In genomic region chr9:91913986-91914385, GRCh38 we compare ENCODE assay signal across 33 cellular contexts. TPM values are rescaled to one million over a fixed set of nuclear protein-coding genes. Genes with fewer than 3 reads are reported as not detected.
"Had no signal": no experiment of that assay in that cellular context is flagged by ENCODE, and none has a peak within 500 bp of the region (broad histone marks: within the 10 kb centered on the region; RNA-seq: fewer than 3 reads in every experiment).

No MANE protein-coding gene starts in this region.

- H3K4me3 Mint-ChIP-seq: activated CD4-positive, alpha-beta memory T cell treated with anti-CD3 and anti-CD28 coated beads, Interleukin-2, amount 10 ng/mL, durations not matched to agents 7 days and 5 days; activated naive CD4-positive, alpha-beta T cell treated with anti-CD3 and anti-CD28 coated beads for 36 hours; activated T-cell treated with anti-CD3 and anti-CD28 coated beads, Interleukin-2, amount 50 U/mL, for 24 hours; activated T-helper 1 cell treated with anti-CD3 and anti-CD28 coated beads, Interleukin-12 subunit alpha, Interleukin-12 subunit beta, Interleukin-2, Interleukin-4 antibody, amounts not matched to agents 30 ng/mL and 10 ng/mL and 1 ng/mL, durations not matched to agents 14 hours and 24 hours and 36 hours; T-cell; T-helper 17 cell had no signal

- H3K4me2 ChIP-seq: KMS-11 had no signal

- H3K4me1 ChIP-seq: body of pancreas, breast epithelium had no signal

- DNase-seq: activated CD4-positive, alpha-beta memory T cell treated with anti-CD3 and anti-CD28 coated beads, Interleukin-2, amount 10 ng/mL, durations not matched to agents 7 days and 5 days; activated CD4-positive, alpha-beta T cell treated with anti-CD3 and anti-CD28 coated beads for 1 hour; activated CD4-positive, alpha-beta T cell treated with anti-CD3 and anti-CD28 coated beads for 48 hours; activated CD4-positive, CD25-positive, alpha-beta regulatory T cell; activated gamma-delta T cell treated with Interleukin-2 at 50 U/mL for 16 hours; activated naive CD4-positive, alpha-beta T cell treated with anti-CD3 and anti-CD28 coated beads for 36 hours; activated T-cell treated with anti-CD3 and anti-CD28 coated beads, Interleukin-2, amount 50 U/mL, for 24 hours; adrenal gland; body of pancreas; MM.1S; MV-4-11; NCI-H1092; NCI-H1436 treated with DMSO at 0.1 percent for 48 hours; NCI-H1694 treated with DMSO at 0.1 percent for 48 hours; NCI-H2029; NCI-H345; NCI-H526; NCI-H748 treated with DMSO at 0.1 percent for 48 hours; NK-92 treated with Interleukin-12 subunit alpha and Interleukin-12 subunit beta, amount 100 ng/mL, for 24 hours; PC-3; RPMI8226; SHP77 treated with DMSO at 0.1 percent for 48 hours; T-cell; T-helper 17 cell; T-helper 9 cell; WERI-Rb-1 had no signal

- H3K27ac Mint-ChIP-seq: activated CD4-positive, alpha-beta memory T cell treated with anti-CD3 and anti-CD28 coated beads, Interleukin-2, amount 10 ng/mL, durations not matched to agents 7 days and 5 days; activated naive CD4-positive, alpha-beta T cell treated with anti-CD3 and anti-CD28 coated beads for 36 hours; activated naive CD4-positive, alpha-beta T cell treated with anti-CD3 and anti-CD28 coated beads, Interleukin-2, amount 50 U/mL, for 72 hours; activated T-cell treated with anti-CD3 and anti-CD28 coated beads, Interleukin-2, amount 50 U/mL, for 24 hours; activated T-helper 1 cell treated with anti-CD3 and anti-CD28 coated beads, Interleukin-12 subunit alpha, Interleukin-12 subunit beta, Interleukin-2, Interleukin-4 antibody, amounts not matched to agents 30 ng/mL and 10 ng/mL and 1 ng/mL, durations not matched to agents 14 hours and 24 hours and 36 hours; T-cell; T-helper 17 cell had no signal

- H3K27me3 ChIP-seq: adrenal gland, body of pancreas, breast epithelium, Peyer's patch had no signal

- H3K9me3 ChIP-seq: adrenal gland, body of pancreas, breast epithelium, Peyer's patch had no signal

- H3K4me3 ChIP-seq: adrenal gland, body of pancreas, breast epithelium, Peyer's patch had no signal

- H3K4me1 Mint-ChIP-seq: T-cell, T-helper 17 cell had no signal

- H3K36me3 ChIP-seq: adrenal gland, breast epithelium, Peyer's patch, WERI-Rb-1 had no signal

- H3K9ac ChIP-seq: KMS-11 had no signal

- ATAC-seq: activated naive CD4-positive, alpha-beta T cell treated with anti-CD3 and anti-CD28 coated beads, Interleukin-2, amount 50 U/mL, for 72 hours; body of pancreas; PC-3; SK-N-SH treated with all-trans-retinoic acid at 6 μM for 48 hours; T-cell; T-helper 17 cell had no signal

- H3K36me3 Mint-ChIP-seq: activated naive CD4-positive, alpha-beta T cell treated with anti-CD3 and anti-CD28 coated beads, Interleukin-2, amount 50 U/mL, for 72 hours; T-cell had no signal

- H3K9me3 Mint-ChIP-seq: activated CD4-positive, alpha-beta memory T cell treated with anti-CD3 and anti-CD28 coated beads, Interleukin-2, amount 10 ng/mL, durations not matched to agents 7 days and 5 days; activated naive CD4-positive, alpha-beta T cell treated with anti-CD3 and anti-CD28 coated beads for 36 hours; activated naive CD4-positive, alpha-beta T cell treated with anti-CD3 and anti-CD28 coated beads, Interleukin-2, amount 50 U/mL, for 72 hours; activated T-cell treated with anti-CD3 and anti-CD28 coated beads, Interleukin-2, amount 50 U/mL, for 24 hours; activated T-helper 1 cell treated with anti-CD3 and anti-CD28 coated beads, Interleukin-12 subunit alpha, Interleukin-12 subunit beta, Interleukin-2, Interleukin-4 antibody, amounts not matched to agents 30 ng/mL and 10 ng/mL and 1 ng/mL, durations not matched to agents 14 hours and 24 hours and 36 hours; T-cell had no signal

- H3K27ac ChIP-seq: body of pancreas, KMS-11, Peyer's patch, WERI-Rb-1 had no signal

RNA-seq across cellular contexts. Expression of gene ROR2, which starts 36.0 kb away (rescaled TPM):
- total RNA-seq: activated naive CD4-positive, alpha-beta T cell treated with anti-CD3 and anti-CD28 coated beads for 36 hours; activated naive CD4-positive, alpha-beta T cell treated with anti-CD3 and anti-CD28 coated beads, Interleukin-2, amount 50 U/mL, for 72 hours; LHCN-M2; PC-3 had no signal
